In the genomic region with DNA sequence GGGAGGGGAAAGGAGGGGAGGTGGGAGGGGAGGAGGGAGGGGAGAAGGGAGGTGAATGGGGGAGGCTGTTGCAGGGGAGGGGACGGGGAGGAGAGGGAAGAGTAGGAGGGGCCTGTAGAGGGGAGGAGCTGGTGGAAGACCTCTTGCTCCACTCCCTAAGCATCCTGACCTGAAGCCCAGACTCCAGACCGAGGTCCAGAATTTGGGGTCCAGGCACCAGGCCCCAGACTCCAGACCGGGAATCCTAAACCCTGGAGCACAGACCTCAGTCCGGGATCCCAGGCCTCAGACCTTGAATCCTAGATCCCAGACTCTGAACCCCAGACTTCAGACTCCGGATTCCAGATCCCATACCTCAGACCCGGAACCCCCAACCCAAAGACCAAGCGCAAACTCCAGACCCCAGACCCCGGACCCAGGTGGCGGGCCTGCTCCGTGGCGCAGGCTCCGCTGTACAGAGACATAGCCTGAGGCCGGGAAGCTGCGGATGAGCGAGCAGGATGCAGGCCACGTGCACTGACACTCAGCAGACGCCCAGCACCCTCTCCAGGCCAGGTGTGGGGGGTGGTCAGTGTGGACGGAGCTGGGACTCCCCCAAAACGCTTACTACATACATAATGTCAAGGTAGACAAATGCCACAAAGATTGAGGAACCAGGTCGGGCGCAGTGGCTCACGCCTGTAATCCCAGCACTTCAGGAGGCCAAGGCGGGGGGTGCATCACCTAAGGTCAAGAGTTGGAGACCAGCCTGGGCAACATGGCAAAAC, we compare ENCODE assay signal across 1 cellular context.
TF ChIP-seq lines count a peak whose summit lies in the region.

No MANE protein-coding gene starts in this region.

TF ChIP-seq in HEK293, 187 proteins besides CTCF, POLR2A, EP300 and RAD21:
- TF ChIP-seq, protein P1, sequence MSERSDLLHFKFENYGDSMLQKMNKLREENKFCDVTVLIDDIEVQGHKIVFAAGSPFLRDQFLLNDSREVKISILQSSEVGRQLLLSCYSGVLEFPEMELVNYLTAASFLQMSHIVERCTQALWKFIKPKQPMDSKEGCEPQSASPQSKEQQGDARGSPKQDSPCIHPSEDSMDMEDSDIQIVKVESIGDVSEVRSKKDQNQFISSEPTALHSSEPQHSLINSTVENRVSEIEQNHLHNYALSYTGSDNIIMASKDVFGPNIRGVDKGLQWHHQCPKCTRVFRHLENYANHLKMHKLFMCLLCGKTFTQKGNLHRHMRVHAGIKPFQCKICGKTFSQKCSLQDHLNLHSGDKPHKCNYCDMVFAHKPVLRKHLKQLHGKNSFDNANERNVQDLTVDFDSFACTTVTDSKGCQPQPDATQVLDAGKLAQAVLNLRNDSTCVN (tag by site-specific recombination; optimal IDR thresholded peaks at IDR 0.05): peak; percentile 12
- TF ChIP-seq ZNF341 (tag by site-specific recombination; IDR thresholded peaks at IDR 0.05; ENCODE audit: low read depth) (peak; percentile 72), ZNF133 (tag by site-specific recombination; IDR thresholded peaks at IDR 0.05) (no peak), WT1 (tag by site-specific recombination; IDR thresholded peaks at IDR 0.05) (peak; percentile 56; the same call in 1 of the 2 replicates), ZNF114 (tag by site-specific recombination; IDR thresholded peaks at IDR 0.05) (no peak), ZNF433 (tag by site-specific recombination; IDR thresholded peaks at IDR 0.05; ENCODE audit: low read depth) (no peak), IKZF3 (tag by site-specific recombination; IDR thresholded peaks at IDR 0.05) (0 out of 2 replicates have a peak, but pooled peaks have one; percentile 23), ZNF830 (tag by site-specific recombination; IDR thresholded peaks at IDR 0.05; ENCODE audit: low read depth) (no peak), MYNN (tag by site-specific recombination; IDR thresholded peaks at IDR 0.05; ENCODE audit: borderline replicate concordance) (no peak), REST (tag by site-specific recombination; IDR thresholded peaks at IDR 0.05) (no peak), ZBTB44 (tag by site-specific recombination; IDR thresholded peaks at IDR 0.05) (no peak), ZNF548 (tag by site-specific recombination; IDR thresholded peaks at IDR 0.05) (no peak), ZNF658 (tag by site-specific recombination; IDR thresholded peaks at IDR 0.05) (no peak), PRDM1 (tag by site-specific recombination; IDR thresholded peaks at IDR 0.05) (no peak), ZNF324 (tag by site-specific recombination; IDR thresholded peaks at IDR 0.05) (no peak), ZNF843 (tag by site-specific recombination; IDR thresholded peaks at IDR 0.05) (no peak), ZNF501 (tag by site-specific recombination; IDR thresholded peaks at IDR 0.05) (no peak), ZNF560 (tag by site-specific recombination; IDR thresholded peaks at IDR 0.05; ENCODE audit: borderline replicate concordance) (no peak), SP3 (tag by site-specific recombination; IDR thresholded peaks at IDR 0.05) (peak; percentile 65; the same call in 1 of the 2 replicates), ZFP3 (tag by site-specific recombination; IDR thresholded peaks at IDR 0.05; ENCODE audit: low read depth) (no peak), BCL11B (tag by site-specific recombination; IDR thresholded peaks at IDR 0.05; ENCODE audit: low read depth) (no peak), ZNF677 (tag by site-specific recombination; IDR thresholded peaks at IDR 0.05) (no peak), ZNF354C (tag by site-specific recombination; IDR thresholded peaks at IDR 0.05; ENCODE audit: borderline replicate concordance, low read depth) (no peak), ZNF600 (tag by site-specific recombination; IDR thresholded peaks at IDR 0.05) (peak; percentile 67), SP2 (tag by site-specific recombination; IDR thresholded peaks at IDR 0.05) (peak; percentile 26; the same call in 1 of the 2 replicates)
- TF ChIP-seq, protein P2, sequence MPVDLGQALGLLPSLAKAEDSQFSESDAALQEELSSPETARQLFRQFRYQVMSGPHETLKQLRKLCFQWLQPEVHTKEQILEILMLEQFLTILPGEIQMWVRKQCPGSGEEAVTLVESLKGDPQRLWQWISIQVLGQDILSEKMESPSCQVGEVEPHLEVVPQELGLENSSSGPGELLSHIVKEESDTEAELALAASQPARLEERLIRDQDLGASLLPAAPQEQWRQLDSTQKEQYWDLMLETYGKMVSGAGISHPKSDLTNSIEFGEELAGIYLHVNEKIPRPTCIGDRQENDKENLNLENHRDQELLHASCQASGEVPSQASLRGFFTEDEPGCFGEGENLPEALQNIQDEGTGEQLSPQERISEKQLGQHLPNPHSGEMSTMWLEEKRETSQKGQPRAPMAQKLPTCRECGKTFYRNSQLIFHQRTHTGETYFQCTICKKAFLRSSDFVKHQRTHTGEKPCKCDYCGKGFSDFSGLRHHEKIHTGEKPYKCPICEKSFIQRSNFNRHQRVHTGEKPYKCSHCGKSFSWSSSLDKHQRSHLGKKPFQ (tag by site-specific recombination; IDR thresholded peaks at IDR 0.05): no peak
- TF ChIP-seq, protein P3, sequence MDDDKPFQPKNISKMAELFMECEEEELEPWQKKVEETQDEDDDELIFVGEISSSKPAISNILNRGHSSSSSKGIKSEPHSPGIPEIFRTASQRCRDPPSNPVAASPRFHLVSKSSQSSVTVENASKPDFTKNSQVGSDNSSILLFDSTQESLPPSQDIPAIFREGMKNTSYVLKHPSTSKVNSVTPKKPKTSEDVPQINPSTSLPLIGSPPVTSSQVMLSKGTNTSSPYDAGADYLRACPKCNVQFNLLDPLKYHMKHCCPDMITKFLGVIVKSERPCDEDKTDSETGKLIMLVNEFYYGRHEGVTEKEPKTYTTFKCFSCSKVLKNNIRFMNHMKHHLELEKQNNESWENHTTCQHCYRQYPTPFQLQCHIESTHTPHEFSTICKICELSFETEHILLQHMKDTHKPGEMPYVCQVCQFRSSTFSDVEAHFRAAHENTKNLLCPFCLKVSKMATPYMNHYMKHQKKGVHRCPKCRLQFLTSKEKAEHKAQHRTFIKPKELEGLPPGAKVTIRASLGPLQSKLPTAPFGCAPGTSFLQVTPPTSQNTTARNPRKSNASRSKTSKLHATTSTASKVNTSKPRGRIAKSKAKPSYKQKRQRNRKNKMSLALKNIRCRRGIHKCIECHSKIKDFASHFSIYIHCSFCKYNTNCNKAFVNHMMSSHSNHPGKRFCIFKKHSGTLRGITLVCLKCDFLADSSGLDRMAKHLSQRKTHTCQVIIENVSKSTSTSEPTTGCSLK (tag by site-specific recombination; IDR thresholded peaks at IDR 0.05): no peak
- TF ChIP-seq, protein P4, sequence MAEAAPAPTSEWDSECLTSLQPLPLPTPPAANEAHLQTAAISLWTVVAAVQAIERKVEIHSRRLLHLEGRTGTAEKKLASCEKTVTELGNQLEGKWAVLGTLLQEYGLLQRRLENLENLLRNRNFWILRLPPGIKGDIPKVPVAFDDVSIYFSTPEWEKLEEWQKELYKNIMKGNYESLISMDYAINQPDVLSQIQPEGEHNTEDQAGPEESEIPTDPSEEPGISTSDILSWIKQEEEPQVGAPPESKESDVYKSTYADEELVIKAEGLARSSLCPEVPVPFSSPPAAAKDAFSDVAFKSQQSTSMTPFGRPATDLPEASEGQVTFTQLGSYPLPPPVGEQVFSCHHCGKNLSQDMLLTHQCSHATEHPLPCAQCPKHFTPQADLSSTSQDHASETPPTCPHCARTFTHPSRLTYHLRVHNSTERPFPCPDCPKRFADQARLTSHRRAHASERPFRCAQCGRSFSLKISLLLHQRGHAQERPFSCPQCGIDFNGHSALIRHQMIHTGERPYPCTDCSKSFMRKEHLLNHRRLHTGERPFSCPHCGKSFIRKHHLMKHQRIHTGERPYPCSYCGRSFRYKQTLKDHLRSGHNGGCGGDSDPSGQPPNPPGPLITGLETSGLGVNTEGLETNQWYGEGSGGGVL (tag by site-specific recombination; IDR thresholded peaks at IDR 0.05): peak; percentile 72
- TF ChIP-seq, protein P5, sequence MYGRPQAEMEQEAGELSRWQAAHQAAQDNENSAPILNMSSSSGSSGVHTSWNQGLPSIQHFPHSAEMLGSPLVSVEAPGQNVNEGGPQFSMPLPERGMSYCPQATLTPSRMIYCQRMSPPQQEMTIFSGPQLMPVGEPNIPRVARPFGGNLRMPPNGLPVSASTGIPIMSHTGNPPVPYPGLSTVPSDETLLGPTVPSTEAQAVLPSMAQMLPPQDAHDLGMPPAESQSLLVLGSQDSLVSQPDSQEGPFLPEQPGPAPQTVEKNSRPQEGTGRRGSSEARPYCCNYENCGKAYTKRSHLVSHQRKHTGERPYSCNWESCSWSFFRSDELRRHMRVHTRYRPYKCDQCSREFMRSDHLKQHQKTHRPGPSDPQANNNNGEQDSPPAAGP (tag by site-specific recombination; IDR thresholded peaks at IDR 0.05): no peak
